ENCODE assay signal across 9 cellular contexts in the genomic region with DNA sequence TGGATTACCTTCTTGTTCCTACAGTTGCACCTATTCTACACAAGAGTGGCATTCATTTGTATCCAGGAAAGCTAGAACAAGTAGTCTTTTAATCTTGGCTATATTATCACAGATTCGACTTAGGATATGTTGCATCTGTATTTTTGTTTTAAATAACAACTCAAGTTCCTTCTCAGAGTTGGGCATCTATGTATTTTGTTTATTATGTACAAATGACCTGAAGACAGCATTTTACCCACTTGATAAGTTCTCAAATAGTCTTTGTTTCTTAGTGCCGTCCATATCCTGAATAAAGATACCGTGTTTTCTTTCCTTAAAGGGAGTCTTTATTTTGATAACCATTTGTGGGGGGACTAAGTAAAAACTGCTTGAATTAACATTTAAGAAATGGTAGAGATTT. TPM values are rescaled to one million over a fixed set of nuclear protein-coding genes. Genes with fewer than 3 reads are reported as not detected.
DNase-seq lines count a peak whose midpoint lies in the region; ATAC-seq and TF ChIP-seq lines count a peak whose summit lies in the region.
"Had no signal": no experiment of that assay in that cellular context is flagged by ENCODE, and none has a peak within 500 bp of the region (broad histone marks: within the 10 kb centered on the region; RNA-seq: fewer than 3 reads in every experiment).

No MANE protein-coding gene starts in this region.

- peaks cover 8% of the 10 kb centered on the region for H3K36me3 Mint-ChIP-seq in endodermal cell (ENCODE audit: low read depth)

- H3K27ac Mint-ChIP-seq in endodermal cell = no peak overlapping the region

- CTCF ChIA-PET in A673 (lab: Charles Lee) = no interaction called here

- peaks cover 2% of the 10 kb centered on the region for H3K27me3 Mint-ChIP-seq in endodermal cell (ENCODE audit: insufficient read depth)

- H3K4me3 ChIP-seq in A673 (ENCODE audit: low read depth, low read length, poor library complexity, severe bottlenecking) (peak overlapping the region; percentile 71), Karpas-422 (ENCODE audit: low read length) (peak overlapping the region; percentile 81; the same call in 1 of the 2 replicates), endodermal cell (ENCODE audit: low read length) (peak overlapping the region; percentile 85), neuron (ENCODE audit: low read length) (peak overlapping the region; percentile 22), prostate gland (no peak overlapping the region)

- H3K9ac ChIP-seq in Karpas-422 (ENCODE audit: low read length) (peak overlapping the region; percentile 9; the same call in 1 of the 2 replicates), endodermal cell (ENCODE audit: extremely low read depth, low read length, poor library complexity, severe bottlenecking) (no peak overlapping the region)

- TF ChIP-seq POLR2A in prostate gland (IDR thresholded peaks at IDR 0.05) = no peak

- no peak for ATAC-seq in sciatic nerve
- ATAC-seq: activated CD4-positive, CD25-positive, alpha-beta regulatory T cell treated with anti-CD3 and anti-CD28 coated beads, Interleukin-2, amount 50 U/mL, for 24 hours had no signal

- H3K27ac ChIP-seq in A673 (ENCODE audit: low read depth, low read length, poor library complexity, severe bottlenecking) (no peak overlapping the region), Karpas-422 (ENCODE audit: low read length) (no peak overlapping the region), endodermal cell (ENCODE audit: low read depth, low read length) (no peak overlapping the region), prostate gland (no peak overlapping the region)

- TF ChIP-seq CTCF in A673 (conservative IDR thresholded peaks at IDR 0.05; ENCODE audit: low read depth, low read length) (no peak), endodermal cell (conservative IDR thresholded peaks at IDR 0.05) (no peak), prostate gland (IDR thresholded peaks at IDR 0.05) (no peak)

- H3K9me3 Mint-ChIP-seq in endodermal cell = no peaks in the 10 kb centered on the region

- H2AFZ ChIP-seq in Karpas-422 (ENCODE audit: low read length) (no peak overlapping the region), neuron (ENCODE audit: low read depth, low read length) (no peak overlapping the region)

- H4K20me1 ChIP-seq in Karpas-422 (ENCODE audit: insufficient read depth, low read depth, low read length) = no peaks in the 10 kb centered on the region

- peak overlapping the region; percentile 91 for H3K4me2 ChIP-seq in Karpas-422 (ENCODE audit: low read depth, low read length, poor library complexity, severe bottlenecking)

- no peak overlapping the region for H3K4me3 Mint-ChIP-seq in endodermal cell

- peaks cover 22% of the 10 kb centered on the region for H3K36me3 ChIP-seq in A673 (ENCODE audit: insufficient read depth, low read length, poor library complexity, severe bottlenecking)
- peaks cover 41% of the 10 kb centered on the region; the same call in 1 of the 2 replicates for H3K36me3 ChIP-seq in Karpas-422 (ENCODE audit: insufficient read depth, low read length)
- H3K36me3 ChIP-seq in endodermal cell (ENCODE audit: control insufficient read depth, insufficient read depth, low read length) = peaks cover 23% of the 10 kb centered on the region
- H3K36me3 ChIP-seq in neuron (ENCODE audit: insufficient read depth, low read length) = peaks cover 13% of the 10 kb centered on the region
- no peaks in the 10 kb centered on the region for H3K36me3 ChIP-seq in prostate gland

- H3K79me2 ChIP-seq in Karpas-422 (ENCODE audit: low read length) = peaks cover 63% of the 10 kb centered on the region

- POLR2A ChIA-PET in A673 (lab: Charles Lee; ENCODE audit: low non-redundant PET) = no interaction called here

- H3K4me1 ChIP-seq in A673 (ENCODE audit: insufficient read depth, low read length, poor library complexity, severe bottlenecking) (peaks cover 28% of the 10 kb centered on the region), Karpas-422 (ENCODE audit: low read length) (peaks cover 45% of the 10 kb centered on the region), endodermal cell (ENCODE audit: control insufficient read depth, insufficient read depth, low read length) (no peaks in the 10 kb centered on the region), neuron (ENCODE audit: insufficient read depth, low read length) (peaks cover 30% of the 10 kb centered on the region), prostate gland (replicated peaks) (no peaks in the 10 kb centered on the region)

- BruUV-seq in A673 (replicated peaks; lab: Mats Ljungman, UMichigan) = no TSS peak

- peaks cover 19% of the 10 kb centered on the region for H3K4me1 Mint-ChIP-seq in endodermal cell

- no peaks in the 10 kb centered on the region for H3K9me2 ChIP-seq in Karpas-422 (replicated peaks; ENCODE audit: insufficient read depth, low read length)

- WGBS in endodermal cell (ENCODE audit: insufficient coverage in 1 of 2, insufficient read length in 1 of 2), 2 experiments = 91% methylated on average over 3 of the region's 3 CpGs; no CpG with 5 or more reads in 1 of the 2 experiments
- 58% methylated on average over 3 of the region's 3 CpGs for WGBS in prostate gland

- DNase-seq in A673 (ENCODE audit: low spot score) (no peak), Karpas-422 (no peak), endodermal cell (no peak), cortex of kidney (lab: John Stamatoyannopoulos, UW) (no peak), sciatic nerve (ENCODE audit: low spot score) (no peak), prostate gland (ENCODE audit: low spot score) (no peak), KG1 (lab: John Stamatoyannopoulos, UW) (no peak)

- H3K27me3 ChIP-seq in A673 (replicated peaks; ENCODE audit: insufficient read depth, low read depth, low read length, poor library complexity) (no peaks in the 10 kb centered on the region), Karpas-422 (ENCODE audit: low read length) (no peaks in the 10 kb centered on the region), endodermal cell (ENCODE audit: control insufficient read depth, insufficient read depth, low read length, poor library complexity, severe bottlenecking) (no peaks in the 10 kb centered on the region), neuron (ENCODE audit: insufficient read depth, low read length) (no peaks in the 10 kb centered on the region), prostate gland (replicated peaks; ENCODE audit: insufficient read depth) (no peaks in the 10 kb centered on the region)

- intact Hi-C loops in A673 (cut with micrococcal nuclease; ENCODE audit: unreplicated experiment) (no loop called here), sciatic nerve (cut with DNase I) (no loop called here), prostate gland (cut with DNase I) (loop anchor here (5.0 kb wide), 1 partner anchor 183 kb away; no protein-coding TSS in a partner anchor)

- H3K9me3 ChIP-seq in A673 (ENCODE audit: low read depth, low read length, poor library complexity, severe bottlenecking) (no peaks in the 10 kb centered on the region), Karpas-422 (ENCODE audit: low read length) (no peaks in the 10 kb centered on the region), endodermal cell (ENCODE audit: control insufficient read depth, low read length) (no peaks in the 10 kb centered on the region), neuron (ENCODE audit: low read length) (no peaks in the 10 kb centered on the region), prostate gland (no peaks in the 10 kb centered on the region)

RNA-seq across cellular contexts. Expression of a gene that starts 2.9 kb away (rescaled TPM):
- total RNA-seq in A673 (2021) (141 and 149 TPM in 2 replicates), endodermal cell (10 to 100 TPM; 28.9 to 30.4 TPM), sciatic nerve (521 TPM), prostate gland (100 to 1,000 TPM in 1 of 2 donors, 10 to 100 TPM in 1; 78.9 to 159 TPM)
- total RNA-seq in Karpas-422 (2014; rRNA removed; shearing (Covaris generic); ENCODE audit: low replicate concordance) = 82.0 and 136 TPM in 2 replicates
- 76.9 TPM for polyA plus RNA-seq in endodermal cell (2013, experiment 1 of 2)
- polyA plus RNA-seq in endodermal cell (2013, experiment 2 of 2) = 106 TPM

Comparison
In these comparisons a context has a peak if more than half of its experiments do, and no peak if none do; other contexts are left out.
1. H3K4me3 ChIP-seq: peak in A673 (single experiment), Karpas-422 (single experiment), endodermal cell (single experiment) and neuron (single experiment); none in prostate gland (0 of 2).